Comparison of ENCODE assay signal across 2 cellular contexts in genomic region chr10:117460846-117461765, GRCh38.
TF ChIP-seq lines count a peak whose summit lies in the region.

No MANE protein-coding gene starts in this region.

TF ChIP-seq in HEK293, 187 proteins besides CTCF, POLR2A, EP300 and RAD21:
- TF ChIP-seq, protein P1, sequence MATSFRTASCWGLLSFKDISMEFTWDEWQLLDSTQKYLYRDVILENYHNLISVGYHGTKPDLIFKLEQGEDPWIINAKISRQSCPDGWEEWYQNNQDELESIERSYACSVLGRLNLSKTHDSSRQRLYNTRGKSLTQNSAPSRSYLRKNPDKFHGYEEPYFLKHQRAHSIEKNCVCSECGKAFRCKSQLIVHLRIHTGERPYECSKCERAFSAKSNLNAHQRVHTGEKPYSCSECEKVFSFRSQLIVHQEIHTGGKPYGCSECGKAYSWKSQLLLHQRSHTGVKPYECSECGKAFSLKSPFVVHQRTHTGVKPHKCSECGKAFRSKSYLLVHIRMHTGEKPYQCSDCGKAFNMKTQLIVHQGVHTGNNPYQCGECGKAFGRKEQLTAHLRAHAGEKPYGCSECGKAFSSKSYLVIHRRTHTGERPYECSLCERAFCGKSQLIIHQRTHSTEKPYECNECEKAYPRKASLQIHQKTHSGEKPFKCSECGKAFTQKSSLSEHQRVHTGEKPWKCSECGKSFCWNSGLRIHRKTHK (tag by site-specific recombination; IDR thresholded peaks at IDR 0.05): no peak
- 0 out of 2 replicates have a peak, but pooled peaks have one; percentile 2 for TF ChIP-seq ZNF146 (tag by site-specific recombination; IDR thresholded peaks at IDR 0.05)

TF ChIP-seq in endothelial cell of umbilical vein, 7 proteins besides CTCF, POLR2A, EP300 and RAD21 (continued from another document):
- TF ChIP-seq, protein P2, sequence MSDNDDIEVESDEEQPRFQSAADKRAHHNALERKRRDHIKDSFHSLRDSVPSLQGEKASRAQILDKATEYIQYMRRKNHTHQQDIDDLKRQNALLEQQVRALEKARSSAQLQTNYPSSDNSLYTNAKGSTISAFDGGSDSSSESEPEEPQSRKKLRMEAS (IDR thresholded peaks at IDR 0.05; ENCODE audit: insufficient read depth, insufficient read length): no peak
- no peak for TF ChIP-seq POLR2AphosphoS5 (IDR thresholded peaks at IDR 0.05; ENCODE audit: insufficient read depth, low read depth, low read length)
- no peak for TF ChIP-seq MYC (IDR thresholded peaks at IDR 0.05; ENCODE audit: low read depth, low read length)
- no peak for TF ChIP-seq EZH2 (IDR thresholded peaks at IDR 0.05; ENCODE audit: borderline replicate concordance, low read depth, low read length, severe bottlenecking)
